23 cellular contexts compared by ENCODE assay signal in the genomic region with DNA sequence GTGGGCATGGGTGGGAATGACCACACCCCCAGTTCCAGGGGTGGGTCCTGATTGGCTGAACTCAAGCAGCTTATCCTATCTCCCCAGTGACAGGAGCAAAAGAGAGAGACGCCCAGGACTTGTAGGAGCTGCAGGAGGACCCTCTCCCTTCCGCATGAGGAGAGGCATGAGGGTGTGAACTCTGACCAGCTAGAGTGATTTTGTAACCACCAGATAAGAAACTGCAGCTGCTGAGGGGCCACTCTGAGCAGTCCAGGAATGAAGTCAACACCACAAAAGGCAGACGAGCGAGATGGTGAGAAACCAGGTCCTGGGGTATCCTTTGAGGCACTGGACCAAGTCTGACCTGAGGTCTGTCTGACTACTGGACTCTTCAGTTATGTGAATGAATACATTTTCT.
"Had no signal": no experiment of that assay in that cellular context is flagged by ENCODE, and none has a peak within 500 bp of the region (broad histone marks: within the 10 kb centered on the region; RNA-seq: fewer than 3 reads in every experiment).

No MANE protein-coding gene starts in this region.

- H3K4me1 ChIP-seq: uterus had no signal

- H3K9ac ChIP-seq: SK-N-SH had no signal

- H3K4me1 Mint-ChIP-seq: activated naive CD4-positive, alpha-beta T cell treated with anti-CD3 and anti-CD28 coated beads, Interleukin-2, amount 50 U/mL, for 24 hours; natural killer cell had no signal

- DNase-seq: activated CD4-positive, alpha-beta T cell treated with anti-CD3 and anti-CD28 coated beads, Interleukin-2, amount 50 U/mL, for 1 hour; activated CD4-positive, CD25-positive, alpha-beta regulatory T cell; activated CD8-positive, alpha-beta memory T cell treated with anti-CD3 and anti-CD28 coated beads for 24 hours; activated effector memory CD4-positive, alpha-beta T cell treated with anti-CD3 and anti-CD28 coated beads, Interleukin-2, amount 50 U/mL, for 16 hours; activated T-cell treated with anti-CD3 and anti-CD28 coated beads, Interleukin-2, amount 50 U/mL, for 72 hours; effector CD8-positive, alpha-beta T cell; foreskin keratinocyte; kidney; mammary epithelial cell; natural killer cell; retina; SK-N-SH; stimulated activated naive CD8-positive, alpha-beta T cell treated with anti-CD3 and anti-CD28 coated beads, Interleukin-15, Interleukin-2, amounts not matched to agents 100 U/mL and 50 U/mL, for 24 hours; substantia nigra; T-helper 1 cell; T-helper 9 cell; uterus had no signal

- H3K36me3 Mint-ChIP-seq: activated naive CD4-positive, alpha-beta T cell treated with anti-CD3 and anti-CD28 coated beads, Interleukin-2, amount 50 U/mL, for 24 hours; natural killer cell had no signal

- H3K9me3 Mint-ChIP-seq: activated naive CD4-positive, alpha-beta T cell treated with anti-CD3 and anti-CD28 coated beads, Interleukin-2, amount 50 U/mL, for 24 hours; activated T-cell treated with anti-CD3 and anti-CD28 coated beads, Interleukin-2, amount 50 U/mL, for 72 hours; natural killer cell had no signal

- H3K27ac Mint-ChIP-seq: activated naive CD4-positive, alpha-beta T cell treated with anti-CD3 and anti-CD28 coated beads, Interleukin-2, amount 50 U/mL, for 24 hours; activated T-cell treated with anti-CD3 and anti-CD28 coated beads, Interleukin-2, amount 50 U/mL, for 72 hours; dendritic cell treated with granulocyte-macrophage colony-stimulating factor and Interleukin-4, amounts not matched to agents 40 ng/mL and 50 ng/mL, for 4 days; natural killer cell had no signal

- H3K4me3 ChIP-seq: tibial artery, uterus had no signal

- H3K27me3 ChIP-seq: foreskin keratinocyte, neutrophil, tibial artery, uterus had no signal

- FAIRE-seq: kidney had no signal

- H3K27ac ChIP-seq: foreskin keratinocyte, neutrophil, tibial artery, uterus had no signal

- H3K27me3 Mint-ChIP-seq: activated naive CD4-positive, alpha-beta T cell treated with anti-CD3 and anti-CD28 coated beads, Interleukin-2, amount 50 U/mL, for 24 hours had no signal

- H3K4me3 Mint-ChIP-seq: activated naive CD4-positive, alpha-beta T cell treated with anti-CD3 and anti-CD28 coated beads, Interleukin-2, amount 50 U/mL, for 24 hours; activated T-cell treated with anti-CD3 and anti-CD28 coated beads, Interleukin-2, amount 50 U/mL, for 72 hours; dendritic cell treated with granulocyte-macrophage colony-stimulating factor and Interleukin-4, amounts not matched to agents 40 ng/mL and 50 ng/mL, for 4 days; natural killer cell had no signal

- H3K36me3 ChIP-seq: neutrophil, tibial artery, uterus had no signal

- H3K9me3 ChIP-seq: neutrophil, SK-N-SH, tibial artery, uterus had no signal

- ATAC-seq: activated T-cell treated with anti-CD3 and anti-CD28 coated beads, Interleukin-2, amount 50 U/mL, for 72 hours; esophagus mucosa; foreskin keratinocyte; left lobe of liver; natural killer cell; stimulated activated naive CD8-positive, alpha-beta T cell treated with anti-CD3 and anti-CD28 coated beads, Interleukin-15, Interleukin-2, amounts not matched to agents 100 U/mL and 50 U/mL, for 24 hours had no signal

- H3K4me2 ChIP-seq: SK-N-SH had no signal
